ENCODE assay signal across 30 cellular contexts in the genomic region with DNA sequence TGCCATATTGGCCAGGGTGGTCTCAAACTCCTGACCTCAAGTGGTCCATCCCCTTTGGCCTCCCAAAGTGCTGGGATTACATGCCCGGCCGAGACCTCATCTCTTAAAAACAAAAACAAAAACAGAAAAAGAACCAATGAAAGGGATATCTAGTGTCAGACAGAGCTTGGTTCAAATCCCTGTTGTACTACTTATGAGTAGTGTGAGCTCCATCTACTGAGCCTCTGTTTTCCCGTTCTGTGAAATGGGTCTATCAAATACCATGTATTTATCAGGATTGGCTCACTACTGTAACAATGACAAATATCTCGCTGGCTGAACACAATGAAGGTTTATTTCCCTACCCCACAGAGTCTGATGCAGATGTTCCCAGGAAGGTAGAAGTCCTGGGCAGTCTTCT. TPM values are rescaled to one million over a fixed set of nuclear protein-coding genes. Genes with fewer than 3 reads are reported as not detected.
"Had no signal": no experiment of that assay in that cellular context is flagged by ENCODE, and none has a peak within 500 bp of the region (broad histone marks: within the 10 kb centered on the region; RNA-seq: fewer than 3 reads in every experiment).

No MANE protein-coding gene starts in this region.

- H3K36me3 ChIP-seq: colonic mucosa, esophagus squamous epithelium, gastrocnemius medialis, heart right ventricle, left lung, lower lobe of right lung had no signal

- H3K4me1 ChIP-seq: colonic mucosa, gastrocnemius medialis had no signal

- H3K36me3 Mint-ChIP-seq: mesothelial cell of epicardium had no signal

- H3K27me3 ChIP-seq: colonic mucosa, left lung had no signal

- H3K4me3 ChIP-seq: colonic mucosa, esophagus squamous epithelium, gastrocnemius medialis, heart right ventricle, left lung, lower lobe of right lung, mucosa of descending colon had no signal

- H3K4me3 Mint-ChIP-seq: dendritic cell treated with granulocyte-macrophage colony-stimulating factor and Interleukin-4, amounts not matched to agents 40 ng/mL and 50 ng/mL, for 4 days; effector memory CD8-positive, alpha-beta T cell; endodermal cell; mesothelial cell of epicardium had no signal

- H3K4me1 Mint-ChIP-seq: endodermal cell, mesothelial cell of epicardium had no signal

- FAIRE-seq: endometrium, islet of Langerhans, keratinocyte had no signal

- DNase-seq: colonic mucosa; cortex of kidney; effector CD8-positive, alpha-beta T cell; effector memory CD8-positive, alpha-beta T cell; endodermal cell; esophagus squamous epithelium; foreskin fibroblast; foreskin melanocyte; gastrocnemius medialis; glutamatergic neuron; head of caudate nucleus; heart right ventricle; hippocampal formation; left cardiac atrium; left ventricle myocardium superior; lower lobe of right lung; mucosa of descending colon had no signal

- H3K9me3 ChIP-seq: colonic mucosa, esophagus squamous epithelium, gastrocnemius medialis, heart right ventricle, left lung, lower lobe of right lung, mucosa of descending colon had no signal

- H3K27me3 Mint-ChIP-seq: dendritic cell treated with granulocyte-macrophage colony-stimulating factor and Interleukin-4, amounts not matched to agents 40 ng/mL and 50 ng/mL, for 4 days had no signal

- ATAC-seq: effector memory CD8-positive, alpha-beta T cell; esophagus mucosa; gastrocnemius medialis; heart right ventricle; left cardiac atrium; left ventricle myocardium superior; mucosa of descending colon had no signal

- H3K27ac Mint-ChIP-seq: effector memory CD8-positive, alpha-beta T cell; endodermal cell; mesothelial cell of epicardium had no signal

- H3K27ac ChIP-seq: colonic mucosa, epithelial cell of prostate, esophagus squamous epithelium, gastrocnemius medialis, left lung, lower lobe of right lung had no signal

- H3K9me3 Mint-ChIP-seq: dendritic cell treated with granulocyte-macrophage colony-stimulating factor and Interleukin-4, amounts not matched to agents 40 ng/mL and 50 ng/mL, for 4 days; effector memory CD8-positive, alpha-beta T cell; endodermal cell; mesothelial cell of epicardium had no signal

RNA-seq across cellular contexts. Expression of gene HNF1A, which starts 36.9 kb away (rescaled TPM):
- total RNA-seq: dermis microvascular lymphatic vessel endothelial cell, esophagus mucosa, esophagus squamous epithelium, glomerular endothelial cell, heart right ventricle, left cardiac atrium, left ventricle myocardium superior, lung microvascular endothelial cell, mesenteric fat pad, mesothelial cell of epicardium, myocyte had no signal
- polyA plus RNA-seq: keratinocyte had no signal
